In the genomic region with DNA sequence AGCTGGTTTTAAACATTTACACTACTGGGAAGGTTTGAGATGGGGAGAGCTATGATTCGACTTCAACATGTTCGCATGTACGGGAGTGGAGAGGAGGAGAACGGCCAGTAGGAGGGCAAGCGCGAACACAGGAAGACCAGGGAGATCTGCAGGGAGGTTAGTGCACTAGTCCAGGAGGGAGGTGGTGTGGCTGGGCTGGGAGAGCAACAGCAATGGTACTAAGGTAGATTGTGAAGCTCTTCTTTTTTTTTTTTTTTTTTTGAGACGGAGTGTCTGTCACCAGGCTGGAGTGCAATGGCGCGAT, we compare ENCODE assay signal across 25 cellular contexts.
"Had no signal": no experiment of that assay in that cellular context is flagged by ENCODE, and none has a peak within 500 bp of the region (broad histone marks: within the 10 kb centered on the region; RNA-seq: fewer than 3 reads in every experiment).

No MANE protein-coding gene starts in this region.

- H3K27me3 ChIP-seq: neutrophil, ovary, right atrium auricular region, tibial nerve, uterus had no signal

- H3K36me3 ChIP-seq: lower lobe of right lung, neutrophil, ovary, prostate gland, right atrium auricular region, tibial nerve, uterus had no signal

- H3K4me1 Mint-ChIP-seq: activated B cell treated with CpG ODN at 0.5 μM for 24 hours; activated CD4-positive, alpha-beta T cell treated with anti-CD3 and anti-CD28 coated beads for 36 hours; natural killer cell had no signal

- H3K4me3 ChIP-seq: lower lobe of right lung, ovary, prostate gland, right atrium auricular region, tibial nerve, uterus had no signal

- DNase-seq: activated B cell treated with CpG ODN at 0.5 μM for 24 hours; activated CD4-positive, alpha-beta T cell treated with anti-CD3 and anti-CD28 coated beads for 36 hours; activated CD4-positive, alpha-beta T cell treated with anti-CD3 and anti-CD28 coated beads, Interleukin-2, amount 50 U/mL, for 4 hours; activated effector memory CD4-positive, alpha-beta T cell treated with Interleukin-2 at 50 U/mL for 16 hours; activated naive CD4-positive, alpha-beta T cell treated with anti-CD3 and anti-CD28 coated beads for 36 hours; activated T-cell treated with anti-CD3 and anti-CD28 coated beads, Interleukin-2, amount 50 U/mL, for 48 hours; anterior cingulate cortex; effector CD4-positive, alpha-beta T cell; foreskin melanocyte; immature natural killer cell; lower lobe of right lung; midbrain; natural killer cell; ovary; stimulated activated CD4-positive, alpha-beta T cell treated with anti-CD3 and anti-CD28 coated beads, Interleukin-12 subunit alpha, Interleukin-12 subunit beta, amount 100 ng/mL, for 4 hours; stimulated activated naive CD8-positive, alpha-beta T cell treated with anti-CD3 and anti-CD28 coated beads, Interleukin-15, amount 100 ng/mL, for 72 hours; T-helper 9 cell; uterus had no signal

- FAIRE-seq: endometrium had no signal

- H3K4me3 Mint-ChIP-seq: activated B cell treated with CpG ODN at 0.5 μM for 24 hours; activated CD4-positive, alpha-beta T cell treated with anti-CD3 and anti-CD28 coated beads for 36 hours; activated naive CD4-positive, alpha-beta T cell treated with anti-CD3 and anti-CD28 coated beads for 36 hours; brain; dendritic cell treated with granulocyte-macrophage colony-stimulating factor and Interleukin-4, amounts not matched to agents 40 ng/mL and 50 ng/mL, for 4 days; immature natural killer cell; natural killer cell; stimulated activated naive CD8-positive, alpha-beta T cell treated with anti-CD3 and anti-CD28 coated beads, Interleukin-15, amount 100 ng/mL, for 72 hours had no signal

- H3K27ac ChIP-seq: lower lobe of right lung, neutrophil, ovary, prostate gland, right atrium auricular region, tibial nerve, uterus had no signal

- H3K27ac Mint-ChIP-seq: activated B cell treated with CpG ODN at 0.5 μM for 24 hours; activated CD4-positive, alpha-beta T cell treated with anti-CD3 and anti-CD28 coated beads for 36 hours; activated naive CD4-positive, alpha-beta T cell treated with anti-CD3 and anti-CD28 coated beads for 36 hours; immature natural killer cell; natural killer cell had no signal

- H3K27me3 Mint-ChIP-seq: activated B cell treated with CpG ODN at 0.5 μM for 24 hours; activated CD4-positive, alpha-beta T cell treated with anti-CD3 and anti-CD28 coated beads for 36 hours; dendritic cell treated with granulocyte-macrophage colony-stimulating factor and Interleukin-4, amounts not matched to agents 40 ng/mL and 50 ng/mL, for 4 days; stimulated activated naive CD8-positive, alpha-beta T cell treated with anti-CD3 and anti-CD28 coated beads, Interleukin-15, amount 100 ng/mL, for 72 hours had no signal

- H3K9me3 ChIP-seq: lower lobe of right lung, neutrophil, ovary, prostate gland, right atrium auricular region, tibial nerve, uterus had no signal

- H3K9me3 Mint-ChIP-seq: activated B cell treated with CpG ODN at 0.5 μM for 24 hours; activated naive CD4-positive, alpha-beta T cell treated with anti-CD3 and anti-CD28 coated beads for 36 hours; immature natural killer cell; natural killer cell; stimulated activated naive CD8-positive, alpha-beta T cell treated with anti-CD3 and anti-CD28 coated beads, Interleukin-15, amount 100 ng/mL, for 72 hours had no signal

- H3K36me3 Mint-ChIP-seq: immature natural killer cell, natural killer cell had no signal
